ENCODE assay signal across 24 cellular contexts in genomic region chr1:107727866-107728265, GRCh38.
"Had no signal": no experiment of that assay in that cellular context is flagged by ENCODE, and none has a peak within 500 bp of the region (broad histone marks: within the 10 kb centered on the region; RNA-seq: fewer than 3 reads in every experiment).

No MANE protein-coding gene starts in this region.

- H3K27me3 Mint-ChIP-seq: activated B cell treated with CpG ODN at 0.5 μM for 24 hours; activated CD4-positive, alpha-beta memory T cell treated with anti-CD3 and anti-CD28 coated beads for 36 hours; activated naive CD8-positive, alpha-beta T cell treated with anti-CD3 and anti-CD28 coated beads, Interleukin-2, amount 10 ng/mL, durations not matched to agents 7 days and 5 days; naive thymus-derived CD4-positive, alpha-beta T cell had no signal

- FAIRE-seq: kidney had no signal

- H3K4me3 Mint-ChIP-seq: activated B cell treated with CpG ODN at 0.5 μM for 24 hours; activated CD4-positive, alpha-beta memory T cell treated with anti-CD3 and anti-CD28 coated beads for 36 hours; activated naive CD4-positive, alpha-beta T cell treated with anti-CD3 and anti-CD28 coated beads for 36 hours; activated naive CD8-positive, alpha-beta T cell treated with anti-CD3 and anti-CD28 coated beads, Interleukin-2, amount 10 ng/mL, durations not matched to agents 7 days and 5 days; activated T-cell treated with anti-CD3 and anti-CD28 coated beads, Interleukin-2, amount 50 U/mL, for 72 hours; endodermal cell; naive thymus-derived CD4-positive, alpha-beta T cell; neural crest cell; stimulated activated effector memory CD8-positive, alpha-beta T cell treated with anti-CD3 and anti-CD28 coated beads, Interleukin-12 subunit alpha, Interleukin-12 subunit beta, amount 100 ng/mL, for 72 hours had no signal

- H3K27ac Mint-ChIP-seq: activated B cell treated with CpG ODN at 0.5 μM for 24 hours; activated CD4-positive, alpha-beta memory T cell treated with anti-CD3 and anti-CD28 coated beads for 36 hours; activated naive CD4-positive, alpha-beta T cell treated with anti-CD3 and anti-CD28 coated beads for 36 hours; activated naive CD8-positive, alpha-beta T cell treated with anti-CD3 and anti-CD28 coated beads, Interleukin-2, amount 10 ng/mL, durations not matched to agents 7 days and 5 days; activated T-cell treated with anti-CD3 and anti-CD28 coated beads, Interleukin-2, amount 50 U/mL, for 72 hours; endodermal cell; naive thymus-derived CD4-positive, alpha-beta T cell; stimulated activated effector memory CD8-positive, alpha-beta T cell treated with anti-CD3 and anti-CD28 coated beads, Interleukin-12 subunit alpha, Interleukin-12 subunit beta, amount 100 ng/mL, for 72 hours had no signal

- H3K36me3 ChIP-seq: esophagus squamous epithelium, left lung, right lobe of liver, transverse colon, uterus had no signal

- H3K4me1 ChIP-seq: esophagus squamous epithelium, left lung, right lobe of liver, transverse colon, uterus had no signal

- H3K36me3 Mint-ChIP-seq: activated naive CD8-positive, alpha-beta T cell treated with anti-CD3 and anti-CD28 coated beads, Interleukin-2, amount 10 ng/mL, durations not matched to agents 7 days and 5 days; stimulated activated effector memory CD8-positive, alpha-beta T cell treated with anti-CD3 and anti-CD28 coated beads, Interleukin-12 subunit alpha, Interleukin-12 subunit beta, amount 100 ng/mL, for 72 hours had no signal

- H3K27me3 ChIP-seq: esophagus squamous epithelium, left lung, right lobe of liver, transverse colon, uterus had no signal

- H3K4me3 ChIP-seq: coronary artery, esophagus squamous epithelium, left lung, lung, right lobe of liver, skin epidermis, transverse colon, uterus had no signal

- H3K27ac ChIP-seq: coronary artery, esophagus squamous epithelium, left lung, right lobe of liver, skin epidermis, transverse colon, uterus had no signal

- H3K9me3 Mint-ChIP-seq: activated B cell treated with CpG ODN at 0.5 μM for 24 hours; activated CD4-positive, alpha-beta memory T cell treated with anti-CD3 and anti-CD28 coated beads for 36 hours; activated naive CD4-positive, alpha-beta T cell treated with anti-CD3 and anti-CD28 coated beads for 36 hours; activated naive CD8-positive, alpha-beta T cell treated with anti-CD3 and anti-CD28 coated beads, Interleukin-2, amount 10 ng/mL, durations not matched to agents 7 days and 5 days; activated T-cell treated with anti-CD3 and anti-CD28 coated beads, Interleukin-2, amount 50 U/mL, for 72 hours; naive thymus-derived CD4-positive, alpha-beta T cell; neural crest cell; stimulated activated effector memory CD8-positive, alpha-beta T cell treated with anti-CD3 and anti-CD28 coated beads, Interleukin-12 subunit alpha, Interleukin-12 subunit beta, amount 100 ng/mL, for 72 hours had no signal

- H3K4me1 Mint-ChIP-seq: activated B cell treated with CpG ODN at 0.5 μM for 24 hours; activated naive CD8-positive, alpha-beta T cell treated with anti-CD3 and anti-CD28 coated beads, Interleukin-2, amount 10 ng/mL, durations not matched to agents 7 days and 5 days; endodermal cell; naive thymus-derived CD4-positive, alpha-beta T cell; neural crest cell; stimulated activated effector memory CD8-positive, alpha-beta T cell treated with anti-CD3 and anti-CD28 coated beads, Interleukin-12 subunit alpha, Interleukin-12 subunit beta, amount 100 ng/mL, for 72 hours had no signal

- DNase-seq: activated B cell treated with CpG ODN at 0.5 μM for 24 hours; activated CD4-positive, alpha-beta memory T cell treated with anti-CD3 and anti-CD28 coated beads for 36 hours; activated CD4-positive, alpha-beta T cell treated with anti-CD3 and anti-CD28 coated beads for 48 hours; activated effector memory CD4-positive, alpha-beta T cell treated with Interleukin-2 at 50 U/mL for 16 hours; activated naive CD4-positive, alpha-beta T cell treated with anti-CD3 and anti-CD28 coated beads for 36 hours; activated naive CD8-positive, alpha-beta T cell treated with anti-CD3 and anti-CD28 coated beads, Interleukin-2, amount 10 ng/mL, durations not matched to agents 7 days and 5 days; activated T-cell treated with anti-CD3 and anti-CD28 coated beads, Interleukin-2, amount 50 U/mL, for 72 hours; cerebellar nuclear complex; endodermal cell; esophagus squamous epithelium; kidney; left lung; naive thymus-derived CD4-positive, alpha-beta T cell; occipital lobe; right lobe of liver; stimulated activated CD4-positive, alpha-beta T cell treated with anti-CD3 and anti-CD28 coated beads, Interleukin-2, amount 100 ng/mL, for 24 hours; T1000; transverse colon; uterus had no signal

- H3K9me3 ChIP-seq: esophagus squamous epithelium, left lung, right lobe of liver, transverse colon, uterus had no signal
